ENCODE assay signal across 1 cellular context in the genomic region with DNA sequence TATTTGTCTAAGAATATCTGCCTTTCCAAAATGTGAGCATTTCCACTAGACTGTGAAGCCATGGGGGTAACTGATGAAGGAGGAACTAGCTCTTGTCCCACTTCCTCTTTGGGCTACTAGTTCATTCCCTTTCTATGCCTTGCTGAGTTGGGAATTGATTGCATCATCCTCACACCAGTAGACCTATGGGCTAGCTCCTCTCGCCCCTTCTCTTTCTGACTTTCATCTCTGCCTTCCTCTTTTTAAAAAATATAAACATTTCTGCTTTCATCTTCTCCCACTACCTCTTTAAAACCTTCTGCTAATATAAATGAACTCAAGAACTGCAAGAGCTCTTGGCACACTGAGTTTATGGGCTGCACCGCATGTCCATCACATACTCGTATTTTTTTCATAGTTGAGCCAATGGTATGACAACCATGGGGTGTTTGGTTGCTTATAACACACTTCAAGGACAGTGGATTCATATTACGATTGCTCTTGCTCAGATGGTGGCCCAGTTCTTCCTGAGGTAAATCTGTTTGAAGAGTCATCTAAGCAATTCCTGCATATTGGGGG.
TF ChIP-seq lines count a peak whose summit lies in the region.

No MANE protein-coding gene starts in this region.

TF ChIP-seq in HEK293, 187 proteins besides CTCF, POLR2A, EP300 and RAD21 (continued from another document and continues in another):
- TF ChIP-seq, protein P1, sequence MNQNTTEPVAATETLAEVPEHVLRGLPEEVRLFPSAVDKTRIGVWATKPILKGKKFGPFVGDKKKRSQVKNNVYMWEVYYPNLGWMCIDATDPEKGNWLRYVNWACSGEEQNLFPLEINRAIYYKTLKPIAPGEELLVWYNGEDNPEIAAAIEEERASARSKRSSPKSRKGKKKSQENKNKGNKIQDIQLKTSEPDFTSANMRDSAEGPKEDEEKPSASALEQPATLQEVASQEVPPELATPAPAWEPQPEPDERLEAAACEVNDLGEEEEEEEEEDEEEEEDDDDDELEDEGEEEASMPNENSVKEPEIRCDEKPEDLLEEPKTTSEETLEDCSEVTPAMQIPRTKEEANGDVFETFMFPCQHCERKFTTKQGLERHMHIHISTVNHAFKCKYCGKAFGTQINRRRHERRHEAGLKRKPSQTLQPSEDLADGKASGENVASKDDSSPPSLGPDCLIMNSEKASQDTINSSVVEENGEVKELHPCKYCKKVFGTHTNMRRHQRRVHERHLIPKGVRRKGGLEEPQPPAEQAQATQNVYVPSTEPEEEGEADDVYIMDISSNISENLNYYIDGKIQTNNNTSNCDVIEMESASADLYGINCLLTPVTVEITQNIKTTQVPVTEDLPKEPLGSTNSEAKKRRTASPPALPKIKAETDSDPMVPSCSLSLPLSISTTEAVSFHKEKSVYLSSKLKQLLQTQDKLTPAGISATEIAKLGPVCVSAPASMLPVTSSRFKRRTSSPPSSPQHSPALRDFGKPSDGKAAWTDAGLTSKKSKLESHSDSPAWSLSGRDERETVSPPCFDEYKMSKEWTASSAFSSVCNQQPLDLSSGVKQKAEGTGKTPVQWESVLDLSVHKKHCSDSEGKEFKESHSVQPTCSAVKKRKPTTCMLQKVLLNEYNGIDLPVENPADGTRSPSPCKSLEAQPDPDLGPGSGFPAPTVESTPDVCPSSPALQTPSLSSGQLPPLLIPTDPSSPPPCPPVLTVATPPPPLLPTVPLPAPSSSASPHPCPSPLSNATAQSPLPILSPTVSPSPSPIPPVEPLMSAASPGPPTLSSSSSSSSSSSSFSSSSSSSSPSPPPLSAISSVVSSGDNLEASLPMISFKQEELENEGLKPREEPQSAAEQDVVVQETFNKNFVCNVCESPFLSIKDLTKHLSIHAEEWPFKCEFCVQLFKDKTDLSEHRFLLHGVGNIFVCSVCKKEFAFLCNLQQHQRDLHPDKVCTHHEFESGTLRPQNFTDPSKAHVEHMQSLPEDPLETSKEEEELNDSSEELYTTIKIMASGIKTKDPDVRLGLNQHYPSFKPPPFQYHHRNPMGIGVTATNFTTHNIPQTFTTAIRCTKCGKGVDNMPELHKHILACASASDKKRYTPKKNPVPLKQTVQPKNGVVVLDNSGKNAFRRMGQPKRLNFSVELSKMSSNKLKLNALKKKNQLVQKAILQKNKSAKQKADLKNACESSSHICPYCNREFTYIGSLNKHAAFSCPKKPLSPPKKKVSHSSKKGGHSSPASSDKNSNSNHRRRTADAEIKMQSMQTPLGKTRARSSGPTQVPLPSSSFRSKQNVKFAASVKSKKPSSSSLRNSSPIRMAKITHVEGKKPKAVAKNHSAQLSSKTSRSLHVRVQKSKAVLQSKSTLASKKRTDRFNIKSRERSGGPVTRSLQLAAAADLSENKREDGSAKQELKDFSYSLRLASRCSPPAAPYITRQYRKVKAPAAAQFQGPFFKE (tag by site-specific recombination; IDR thresholded peaks at IDR 0.05; ENCODE audit: borderline replicate concordance) = no peak
- TF ChIP-seq ZNF423 (tag by site-specific recombination; IDR thresholded peaks at IDR 0.05) (no peak), ZNF366 (tag by site-specific recombination; conservative IDR thresholded peaks at IDR 0.05) (no peak), MEIS1 (CRISPR knock-in tag; IDR thresholded peaks at IDR 0.05; ENCODE audit: borderline replicate concordance) (no peak), RBAK (tag by site-specific recombination; IDR thresholded peaks at IDR 0.05) (0 out of 2 replicates have a peak, but pooled peaks have one; percentile 50), ZNF548 (tag by site-specific recombination; IDR thresholded peaks at IDR 0.05) (no peak), ZNF677 (tag by site-specific recombination; IDR thresholded peaks at IDR 0.05) (no peak), ZNF624 (tag by site-specific recombination; IDR thresholded peaks at IDR 0.05) (no peak), ZNF354C (tag by site-specific recombination; IDR thresholded peaks at IDR 0.05; ENCODE audit: borderline replicate concordance, low read depth) (no peak), ZFP41 (tag by site-specific recombination; IDR thresholded peaks at IDR 0.05; ENCODE audit: borderline replicate concordance) (no peak), ZNF324 (tag by site-specific recombination; IDR thresholded peaks at IDR 0.05) (0 out of 2 replicates have a peak, but pooled peaks have one; percentile 24), ZBTB17 (tag by site-specific recombination; IDR thresholded peaks at IDR 0.05) (peak; percentile 39; the same call in 1 of the 2 replicates), SETDB1 (IDR thresholded peaks at IDR 0.05; ENCODE audit: insufficient read length, low read length) (no peak), REPIN1 (tag by site-specific recombination; IDR thresholded peaks at IDR 0.05; ENCODE audit: low read depth) (no peak), KLF16 (tag by site-specific recombination; IDR thresholded peaks at IDR 0.05) (no peak), ZFP69B (tag by site-specific recombination; IDR thresholded peaks at IDR 0.05) (0 out of 2 replicates have a peak, but pooled peaks have one; percentile 29), ZNF335 (tag by site-specific recombination; conservative IDR thresholded peaks at IDR 0.05) (no peak; the same call in 1 of the 2 replicates), ZNF660 (tag by site-specific recombination; IDR thresholded peaks at IDR 0.05) (0 out of 2 replicates have a peak, but pooled peaks have one; percentile 39), ZNF211 (tag by site-specific recombination; IDR thresholded peaks at IDR 0.05; ENCODE audit: low read depth) (no peak)
- TF ChIP-seq, protein P2, sequence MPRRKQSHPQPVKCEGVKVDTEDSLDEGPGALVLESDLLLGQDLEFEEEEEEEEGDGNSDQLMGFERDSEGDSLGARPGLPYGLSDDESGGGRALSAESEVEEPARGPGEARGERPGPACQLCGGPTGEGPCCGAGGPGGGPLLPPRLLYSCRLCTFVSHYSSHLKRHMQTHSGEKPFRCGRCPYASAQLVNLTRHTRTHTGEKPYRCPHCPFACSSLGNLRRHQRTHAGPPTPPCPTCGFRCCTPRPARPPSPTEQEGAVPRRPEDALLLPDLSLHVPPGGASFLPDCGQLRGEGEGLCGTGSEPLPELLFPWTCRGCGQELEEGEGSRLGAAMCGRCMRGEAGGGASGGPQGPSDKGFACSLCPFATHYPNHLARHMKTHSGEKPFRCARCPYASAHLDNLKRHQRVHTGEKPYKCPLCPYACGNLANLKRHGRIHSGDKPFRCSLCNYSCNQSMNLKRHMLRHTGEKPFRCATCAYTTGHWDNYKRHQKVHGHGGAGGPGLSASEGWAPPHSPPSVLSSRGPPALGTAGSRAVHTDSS (tag by site-specific recombination; IDR thresholded peaks at IDR 0.05) = no peak
- TF ChIP-seq, protein P3, sequence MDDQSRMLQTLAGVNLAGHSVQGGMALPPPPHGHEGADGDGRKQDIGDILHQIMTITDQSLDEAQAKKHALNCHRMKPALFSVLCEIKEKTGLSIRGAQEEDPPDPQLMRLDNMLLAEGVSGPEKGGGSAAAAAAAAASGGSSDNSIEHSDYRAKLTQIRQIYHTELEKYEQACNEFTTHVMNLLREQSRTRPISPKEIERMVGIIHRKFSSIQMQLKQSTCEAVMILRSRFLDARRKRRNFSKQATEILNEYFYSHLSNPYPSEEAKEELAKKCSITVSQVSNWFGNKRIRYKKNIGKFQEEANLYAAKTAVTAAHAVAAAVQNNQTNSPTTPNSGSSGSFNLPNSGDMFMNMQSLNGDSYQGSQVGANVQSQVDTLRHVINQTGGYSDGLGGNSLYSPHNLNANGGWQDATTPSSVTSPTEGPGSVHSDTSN (CRISPR knock-in tag; IDR thresholded peaks at IDR 0.05) = no peak
- TF ChIP-seq, protein P4, sequence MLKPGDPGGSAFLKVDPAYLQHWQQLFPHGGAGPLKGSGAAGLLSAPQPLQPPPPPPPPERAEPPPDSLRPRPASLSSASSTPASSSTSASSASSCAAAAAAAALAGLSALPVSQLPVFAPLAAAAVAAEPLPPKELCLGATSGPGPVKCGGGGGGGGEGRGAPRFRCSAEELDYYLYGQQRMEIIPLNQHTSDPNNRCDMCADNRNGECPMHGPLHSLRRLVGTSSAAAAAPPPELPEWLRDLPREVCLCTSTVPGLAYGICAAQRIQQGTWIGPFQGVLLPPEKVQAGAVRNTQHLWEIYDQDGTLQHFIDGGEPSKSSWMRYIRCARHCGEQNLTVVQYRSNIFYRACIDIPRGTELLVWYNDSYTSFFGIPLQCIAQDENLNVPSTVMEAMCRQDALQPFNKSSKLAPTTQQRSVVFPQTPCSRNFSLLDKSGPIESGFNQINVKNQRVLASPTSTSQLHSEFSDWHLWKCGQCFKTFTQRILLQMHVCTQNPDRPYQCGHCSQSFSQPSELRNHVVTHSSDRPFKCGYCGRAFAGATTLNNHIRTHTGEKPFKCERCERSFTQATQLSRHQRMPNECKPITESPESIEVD (tag by site-specific recombination; IDR thresholded peaks at IDR 0.05) = no peak
- TF ChIP-seq, protein P5, sequence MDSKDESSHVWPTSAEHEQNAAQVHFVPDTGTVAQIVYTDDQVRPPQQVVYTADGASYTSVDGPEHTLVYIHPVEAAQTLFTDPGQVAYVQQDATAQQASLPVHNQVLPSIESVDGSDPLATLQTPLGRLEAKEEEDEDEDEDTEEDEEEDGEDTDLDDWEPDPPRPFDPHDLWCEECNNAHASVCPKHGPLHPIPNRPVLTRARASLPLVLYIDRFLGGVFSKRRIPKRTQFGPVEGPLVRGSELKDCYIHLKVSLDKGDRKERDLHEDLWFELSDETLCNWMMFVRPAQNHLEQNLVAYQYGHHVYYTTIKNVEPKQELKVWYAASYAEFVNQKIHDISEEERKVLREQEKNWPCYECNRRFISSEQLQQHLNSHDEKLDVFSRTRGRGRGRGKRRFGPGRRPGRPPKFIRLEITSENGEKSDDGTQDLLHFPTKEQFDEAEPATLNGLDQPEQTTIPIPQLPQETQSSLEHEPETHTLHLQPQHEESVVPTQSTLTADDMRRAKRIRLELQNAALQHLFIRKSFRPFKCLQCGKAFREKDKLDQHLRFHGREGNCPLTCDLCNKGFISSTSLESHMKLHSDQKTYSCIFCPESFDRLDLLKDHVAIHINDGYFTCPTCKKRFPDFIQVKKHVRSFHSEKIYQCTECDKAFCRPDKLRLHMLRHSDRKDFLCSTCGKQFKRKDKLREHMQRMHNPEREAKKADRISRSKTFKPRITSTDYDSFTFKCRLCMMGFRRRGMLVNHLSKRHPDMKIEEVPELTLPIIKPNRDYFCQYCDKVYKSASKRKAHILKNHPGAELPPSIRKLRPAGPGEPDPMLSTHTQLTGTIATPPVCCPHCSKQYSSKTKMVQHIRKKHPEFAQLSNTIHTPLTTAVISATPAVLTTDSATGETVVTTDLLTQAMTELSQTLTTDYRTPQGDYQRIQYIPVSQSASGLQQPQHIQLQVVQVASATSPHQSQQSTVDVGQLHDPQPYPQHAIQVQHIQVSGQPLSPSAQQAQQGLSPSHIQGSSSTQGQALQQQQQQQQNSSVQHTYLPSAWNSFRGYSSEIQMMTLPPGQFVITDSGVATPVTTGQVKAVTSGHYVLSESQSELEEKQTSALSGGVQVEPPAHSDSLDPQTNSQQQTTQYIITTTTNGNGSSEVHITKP (tag by site-specific recombination; IDR thresholded peaks at IDR 0.05) = peak; percentile 59; the same call in 1 of the 2 replicates
- TF ChIP-seq, protein P6, sequence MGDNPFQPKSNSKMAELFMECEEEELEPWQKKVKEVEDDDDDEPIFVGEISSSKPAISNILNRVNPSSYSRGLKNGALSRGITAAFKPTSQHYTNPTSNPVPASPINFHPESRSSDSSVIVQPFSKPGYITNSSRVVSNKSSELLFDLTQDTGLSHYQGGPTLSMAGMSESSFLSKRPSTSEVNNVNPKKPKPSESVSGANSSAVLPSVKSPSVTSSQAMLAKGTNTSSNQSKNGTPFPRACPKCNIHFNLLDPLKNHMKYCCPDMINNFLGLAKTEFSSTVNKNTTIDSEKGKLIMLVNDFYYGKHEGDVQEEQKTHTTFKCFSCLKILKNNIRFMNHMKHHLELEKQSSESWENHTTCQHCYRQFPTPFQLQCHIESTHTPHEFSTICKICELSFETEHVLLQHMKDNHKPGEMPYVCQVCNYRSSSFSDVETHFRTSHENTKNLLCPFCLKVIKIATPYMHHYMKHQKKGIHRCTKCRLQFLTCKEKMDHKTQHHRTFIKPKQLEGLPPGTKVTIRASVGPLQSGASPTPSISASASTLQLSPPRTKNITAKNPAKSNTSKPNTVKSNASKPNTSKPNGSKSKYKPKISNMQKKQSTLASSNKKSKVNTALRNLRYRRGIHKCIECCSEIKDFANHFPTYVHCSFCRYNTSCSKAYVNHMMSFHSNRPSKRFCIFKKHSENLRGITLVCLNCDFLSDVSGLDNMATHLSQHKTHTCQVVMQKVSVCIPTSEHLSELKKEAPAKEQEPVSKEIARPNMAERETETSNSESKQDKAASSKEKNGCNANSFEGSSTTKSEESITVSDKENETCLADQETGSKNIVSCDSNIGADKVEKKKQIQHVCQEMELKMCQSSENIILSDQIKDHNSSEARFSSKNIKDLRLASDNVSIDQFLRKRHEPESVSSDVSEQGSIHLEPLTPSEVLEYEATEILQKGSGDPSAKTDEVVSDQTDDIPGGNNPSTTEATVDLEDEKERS (tag by site-specific recombination; IDR thresholded peaks at IDR 0.05) = no peak
- TF ChIP-seq, protein P7, sequence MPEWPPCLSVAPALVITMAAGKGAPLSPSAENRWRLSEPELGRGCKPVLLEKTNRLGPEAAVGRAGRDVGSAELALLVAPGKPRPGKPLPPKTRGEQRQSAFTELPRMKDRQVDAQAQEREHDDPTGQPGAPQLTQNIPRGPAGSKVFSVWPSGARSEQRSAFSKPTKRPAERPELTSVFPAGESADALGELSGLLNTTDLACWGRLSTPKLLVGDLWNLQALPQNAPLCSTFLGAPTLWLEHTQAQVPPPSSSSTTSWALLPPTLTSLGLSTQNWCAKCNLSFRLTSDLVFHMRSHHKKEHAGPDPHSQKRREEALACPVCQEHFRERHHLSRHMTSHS (tag by site-specific recombination; IDR thresholded peaks at IDR 0.05) = no peak
